1 cellular context compared by ENCODE assay signal in the genomic region with DNA sequence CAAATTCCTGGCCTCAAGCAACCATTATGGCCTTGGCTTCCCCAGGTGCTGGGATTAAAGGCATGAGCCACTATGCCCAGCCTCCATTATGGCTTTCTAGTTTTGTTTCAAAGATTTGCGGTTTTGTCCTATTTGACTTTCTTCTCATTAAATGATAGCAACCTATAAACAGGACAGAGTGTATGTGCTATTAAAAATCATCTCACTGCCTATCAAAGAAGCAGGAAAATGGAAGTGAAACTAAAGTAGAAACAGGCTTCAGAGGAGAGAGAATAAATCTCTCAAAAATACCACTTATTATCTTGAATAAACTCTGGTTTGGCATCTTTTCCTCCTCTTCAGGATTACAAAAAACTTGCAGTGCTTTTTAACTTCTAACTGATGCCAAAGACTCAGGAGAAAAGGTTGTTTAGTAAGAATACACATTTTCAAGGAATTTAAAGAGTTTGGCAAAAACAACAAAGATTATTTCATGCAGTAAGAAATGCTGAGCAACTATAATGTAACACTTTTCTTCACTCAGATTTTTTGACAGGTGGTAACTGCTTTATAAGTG.
TF ChIP-seq lines count a peak whose summit lies in the region.

No MANE protein-coding gene starts in this region.

TF ChIP-seq in K562, 482 proteins besides CTCF, POLR2A, EP300 and RAD21:
- no peak for TF ChIP-seq RBBP5 (IDR thresholded peaks at IDR 0.05; ENCODE audit: borderline replicate concordance, insufficient read depth, low read length, poor library complexity, severe bottlenecking)
- TF ChIP-seq GATAD2B (IDR thresholded peaks at IDR 0.05; ENCODE audit: borderline replicate concordance): no peak
- no peak for TF ChIP-seq MTA1 (IDR thresholded peaks at IDR 0.05; ENCODE audit: borderline replicate concordance)
- TF ChIP-seq TAF7 (tag; IDR thresholded peaks at IDR 0.05): no peak
- TF ChIP-seq RBFOX2 (IDR thresholded peaks at IDR 0.05; ENCODE audit: low read depth, low read length): no peak
- TF ChIP-seq, protein P1, sequence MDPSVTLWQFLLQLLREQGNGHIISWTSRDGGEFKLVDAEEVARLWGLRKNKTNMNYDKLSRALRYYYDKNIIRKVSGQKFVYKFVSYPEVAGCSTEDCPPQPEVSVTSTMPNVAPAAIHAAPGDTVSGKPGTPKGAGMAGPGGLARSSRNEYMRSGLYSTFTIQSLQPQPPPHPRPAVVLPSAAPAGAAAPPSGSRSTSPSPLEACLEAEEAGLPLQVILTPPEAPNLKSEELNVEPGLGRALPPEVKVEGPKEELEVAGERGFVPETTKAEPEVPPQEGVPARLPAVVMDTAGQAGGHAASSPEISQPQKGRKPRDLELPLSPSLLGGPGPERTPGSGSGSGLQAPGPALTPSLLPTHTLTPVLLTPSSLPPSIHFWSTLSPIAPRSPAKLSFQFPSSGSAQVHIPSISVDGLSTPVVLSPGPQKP (CRISPR knock-in tag; IDR thresholded peaks at IDR 0.05): no peak
- TF ChIP-seq, protein P2, sequence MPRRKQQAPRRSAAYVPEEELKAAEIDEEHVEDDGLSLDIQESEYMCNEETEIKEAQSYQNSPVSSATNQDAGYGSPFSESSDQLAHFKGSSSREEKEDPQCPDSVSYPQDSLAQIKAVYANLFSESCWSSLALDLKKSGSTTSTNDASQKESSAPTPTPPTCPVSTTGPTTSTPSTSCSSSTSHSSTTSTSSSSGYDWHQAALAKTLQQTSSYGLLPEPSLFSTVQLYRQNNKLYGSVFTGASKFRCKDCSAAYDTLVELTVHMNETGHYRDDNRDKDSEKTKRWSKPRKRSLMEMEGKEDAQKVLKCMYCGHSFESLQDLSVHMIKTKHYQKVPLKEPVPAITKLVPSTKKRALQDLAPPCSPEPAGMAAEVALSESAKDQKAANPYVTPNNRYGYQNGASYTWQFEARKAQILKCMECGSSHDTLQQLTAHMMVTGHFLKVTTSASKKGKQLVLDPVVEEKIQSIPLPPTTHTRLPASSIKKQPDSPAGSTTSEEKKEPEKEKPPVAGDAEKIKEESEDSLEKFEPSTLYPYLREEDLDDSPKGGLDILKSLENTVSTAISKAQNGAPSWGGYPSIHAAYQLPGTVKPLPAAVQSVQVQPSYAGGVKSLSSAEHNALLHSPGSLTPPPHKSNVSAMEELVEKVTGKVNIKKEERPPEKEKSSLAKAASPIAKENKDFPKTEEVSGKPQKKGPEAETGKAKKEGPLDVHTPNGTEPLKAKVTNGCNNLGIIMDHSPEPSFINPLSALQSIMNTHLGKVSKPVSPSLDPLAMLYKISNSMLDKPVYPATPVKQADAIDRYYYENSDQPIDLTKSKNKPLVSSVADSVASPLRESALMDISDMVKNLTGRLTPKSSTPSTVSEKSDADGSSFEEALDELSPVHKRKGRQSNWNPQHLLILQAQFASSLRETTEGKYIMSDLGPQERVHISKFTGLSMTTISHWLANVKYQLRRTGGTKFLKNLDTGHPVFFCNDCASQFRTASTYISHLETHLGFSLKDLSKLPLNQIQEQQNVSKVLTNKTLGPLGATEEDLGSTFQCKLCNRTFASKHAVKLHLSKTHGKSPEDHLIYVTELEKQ (CRISPR knock-in tag; IDR thresholded peaks at IDR 0.05): no peak
- no peak for TF ChIP-seq KAT2B (IDR thresholded peaks at IDR 0.05; ENCODE audit: low read depth, low read length)
- no peak for TF ChIP-seq ARID2 (IDR thresholded peaks at IDR 0.05)
- no peak for TF ChIP-seq IFI16 (CRISPR knock-in tag; IDR thresholded peaks at IDR 0.05)
- no peak for TF ChIP-seq CHD1 (IDR thresholded peaks at IDR 0.05; ENCODE audit: low read length)
- TF ChIP-seq FOXK2 (conservative IDR thresholded peaks at IDR 0.05 in 1 of 2, IDR thresholded peaks at IDR 0.05 in 1 of 2; ENCODE audit: low read depth in 2 of 2): no peak
